In the genomic region with DNA sequence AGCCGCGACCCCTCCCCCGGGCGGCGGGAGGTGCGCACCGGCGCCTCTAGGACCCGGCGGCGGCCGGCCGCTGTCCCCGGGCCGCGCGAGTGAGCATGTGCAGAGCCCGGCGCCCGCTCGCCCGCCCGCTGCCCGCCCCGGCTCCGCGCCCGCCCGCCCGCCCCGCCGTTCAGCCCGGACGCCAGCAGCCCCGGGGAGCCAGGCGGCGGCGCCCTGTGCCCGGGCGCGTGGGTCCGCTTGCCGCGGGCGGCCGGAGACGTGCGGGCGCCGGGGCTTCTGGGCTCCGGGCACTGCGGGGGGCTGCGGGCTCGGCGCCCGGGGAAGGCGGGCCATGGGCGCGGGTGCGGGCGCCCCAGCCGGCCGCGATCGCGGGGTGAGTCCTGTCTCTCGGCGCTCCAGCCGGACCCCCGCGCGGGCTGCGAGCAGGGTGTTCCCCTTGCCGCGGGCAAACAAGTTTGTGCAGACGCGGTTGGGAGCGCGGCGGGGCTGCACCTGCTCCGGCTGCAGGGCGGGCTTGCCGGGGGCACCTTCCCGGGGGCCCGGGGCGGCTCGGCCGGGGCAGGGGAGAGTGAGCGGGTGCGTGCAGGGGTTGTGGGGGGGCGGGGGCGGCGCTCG, we compare ENCODE assay signal across 8 cellular contexts. TPM values are rescaled to one million over a fixed set of nuclear protein-coding genes. Genes with fewer than 3 reads are reported as not detected.
DNase-seq lines count a peak whose midpoint lies in the region; ATAC-seq and TF ChIP-seq lines count a peak whose summit lies in the region.

A gene (plus strand): TSS at position 100 of the 615 bp plus-strand sequence. CDS start 10,280 bp downstream, outside the sequence.

- intact Hi-C loops in lower leg skin (cut with DNase I; ENCODE audit: low total_unique reads) = no loop called here

- H3K27me3 ChIP-seq in BJ (ENCODE audit: control insufficient read depth, insufficient read depth, low read length) (peaks cover 15% of the 10 kb centered on the region), subcutaneous abdominal adipose tissue (ENCODE audit: control insufficient read depth in 5 of 5, insufficient read depth in 4 of 5, low read length in 5 of 5) (peaks cover 9 to 44% (median 28%) of the 10 kb centered on the region in 5 donors)

- TF ChIP-seq CTCF in BJ (IDR thresholded peaks at IDR 0.05; ENCODE audit: insufficient read depth, low read depth, low read length) = no peak
- TF ChIP-seq CTCF in choroid plexus epithelial cell (conservative IDR thresholded peaks at IDR 0.05; ENCODE audit: low read depth, low read length) = no peak
- TF ChIP-seq CTCF in lower leg skin (IDR thresholded peaks at IDR 0.05) = no peak

- CTCF ChIA-PET in BJ (lab: Yijun Ruan, JAX) = interaction anchor here (1.1 kb wide), 1 partner anchor 482 kb away, joined by 3 read pairs; no protein-coding TSS in a partner anchor

- TF ChIP-seq POLR2A in lower leg skin (IDR thresholded peaks at IDR 0.05) = no peak

- POLR2A ChIA-PET in BJ (lab: Charles Lee) = no interaction called here

- H3K4me1 ChIP-seq in subcutaneous abdominal adipose tissue (ENCODE audit: control insufficient read depth in 5 of 5, insufficient read depth in 5 of 5, low read length in 5 of 5) = peaks cover 5 to 20% (median 15%) of the 10 kb centered on the region in 5 donors

- no peak for ATAC-seq in GM19324 (IDR thresholded peaks at IDR 0.05; ENCODE audit: low FRiP score, unreplicated experiment)
- no peak for ATAC-seq in HG03432 (IDR thresholded peaks at IDR 0.05; ENCODE audit: unreplicated experiment)

- H3K36me3 ChIP-seq in BJ (ENCODE audit: control insufficient read depth, insufficient read depth, low read length) = no peaks in the 10 kb centered on the region
- no peaks in the 10 kb centered on the region for H3K36me3 ChIP-seq in subcutaneous abdominal adipose tissue (ENCODE audit: control insufficient read depth in 5 of 5, insufficient read depth in 5 of 5, low read length in 5 of 5)

- 0% methylated on average over 1 to 8 of the region's 94 CpGs for WGBS in lower leg skin, 2 donors

- no peak within 1 kb of the TSS for H3K27ac ChIP-seq in subcutaneous abdominal adipose tissue (ENCODE audit: low read depth, low read length)

- DNase-seq in BJ (ENCODE audit: low read depth) = no peak
- peak; percentile 61 for DNase-seq in HuH-7.5 (ENCODE audit: low spot score)
- no peak for DNase-seq in choroid plexus epithelial cell (ENCODE audit: low read depth)
- no peak for DNase-seq in lower leg skin (ENCODE audit: low spot score in 2 of 2)
- DNase-seq in Kasumi-1 (lab: John Stamatoyannopoulos, UW) = no peak

- H3K9me3 ChIP-seq in subcutaneous abdominal adipose tissue (ENCODE audit: control insufficient read depth in 5 of 5, low read length in 5 of 5) = no peaks in the 10 kb centered on the region

- H3K4me3 ChIP-seq in BJ (ENCODE audit: low read depth, low read length) (peak within 1 kb of the TSS; percentile 33), choroid plexus epithelial cell (ENCODE audit: low read depth, low read length) (peak within 1 kb of the TSS; percentile 36), lower leg skin (ENCODE audit: low read depth, poor library complexity, severe bottlenecking) (peak within 1 kb of the TSS; percentile 21), subcutaneous abdominal adipose tissue (ENCODE audit: low read depth in 1 of 5, low read length in 5 of 5) (peak within 1 kb of the TSS; percentile 60 to 75 (median 71))

- peak within 1 kb of the TSS in 2 of 5 donors; percentile 16 to 43 for H3K9ac ChIP-seq in subcutaneous abdominal adipose tissue (ENCODE audit: low read length in 5 of 5)

RNA-seq across cellular contexts. Expression of the gene that starts here (rescaled TPM):
- polyA plus RNA-seq in BJ (2011; rRNA removed) = 0.28 and 1.0 TPM in 2 replicates
- 0.31 and 0.38 TPM in 2 replicates for polyA minus RNA-seq in BJ (2011; rRNA and poly(A)+ RNA removed)
- 1 to 10 TPM; 2.5 to 5.3 (median 2.9) TPM for total RNA-seq in lower leg skin

Comparison
In these comparisons a context has a peak if more than half of its experiments do, and no peak if none do; other contexts are left out.
1. H3K4me3 ChIP-seq: peak in every context shown above with its lines; median percentile 71 in subcutaneous abdominal adipose tissue; 36 in choroid plexus epithelial cell; 33 in BJ; 21 in lower leg skin.